Comparison of ENCODE assay signal across 26 cellular contexts in genomic region chr16:407253-407652, GRCh38.
"Had no signal": no experiment of that assay in that cellular context is flagged by ENCODE, and none has a peak within 500 bp of the region (broad histone marks: within the 10 kb centered on the region; RNA-seq: fewer than 3 reads in every experiment).

No MANE protein-coding gene starts in this region.

- H3K27me3 Mint-ChIP-seq: activated CD4-positive, alpha-beta T cell treated with anti-CD3 and anti-CD28 coated beads for 36 hours; activated CD8-positive, alpha-beta memory T cell treated with anti-CD3 and anti-CD28 coated beads, Interleukin-2, amount 10 ng/mL, durations not matched to agents 7 days and 5 days; activated naive CD4-positive, alpha-beta T cell treated with anti-CD3 and anti-CD28 coated beads, Interleukin-2, amount 10 ng/mL, durations not matched to agents 7 days and 5 days; activated naive CD8-positive, alpha-beta T cell treated with anti-CD3 and anti-CD28 coated beads, Interleukin-2, amount 50 U/mL, for 24 hours; stimulated activated naive CD8-positive, alpha-beta T cell treated with anti-CD3 and anti-CD28 coated beads, Interleukin-15, Interleukin-2, amounts not matched to agents 100 ng/mL and 50 ng/mL, for 24 hours had no signal

- H3K27ac Mint-ChIP-seq: activated CD4-positive, alpha-beta T cell treated with anti-CD3 and anti-CD28 coated beads for 36 hours; activated CD8-positive, alpha-beta memory T cell treated with anti-CD3 and anti-CD28 coated beads, Interleukin-2, amount 10 ng/mL, durations not matched to agents 7 days and 5 days; activated CD8-positive, alpha-beta T cell treated with anti-CD3 and anti-CD28 coated beads, Interleukin-2, amount 10 ng/mL, durations not matched to agents 7 days and 5 days; activated naive CD4-positive, alpha-beta T cell treated with anti-CD3 and anti-CD28 coated beads, Interleukin-2, amount 10 ng/mL, durations not matched to agents 7 days and 5 days; activated naive CD8-positive, alpha-beta T cell treated with anti-CD3 and anti-CD28 coated beads, Interleukin-2, amount 50 U/mL, for 24 hours; natural killer cell; stimulated activated effector memory CD8-positive, alpha-beta T cell treated with anti-CD3 and anti-CD28 coated beads, Interleukin-12 subunit alpha, Interleukin-12 subunit beta, amount 100 ng/mL, for 72 hours; stimulated activated naive CD8-positive, alpha-beta T cell treated with anti-CD3 and anti-CD28 coated beads, Interleukin-15, Interleukin-2, amounts not matched to agents 100 ng/mL and 50 ng/mL, for 24 hours; T-helper 2 cell treated with Interferon-gamma antibody and Interleukin-4, amounts not matched to agents 5 μg/mL and 100 μg/mL, for 36 hours had no signal

- H3K4me1 Mint-ChIP-seq: activated CD4-positive, alpha-beta T cell treated with anti-CD3 and anti-CD28 coated beads for 36 hours; activated naive CD4-positive, alpha-beta T cell treated with anti-CD3 and anti-CD28 coated beads, Interleukin-2, amount 10 ng/mL, durations not matched to agents 7 days and 5 days; natural killer cell; stimulated activated effector memory CD8-positive, alpha-beta T cell treated with anti-CD3 and anti-CD28 coated beads, Interleukin-12 subunit alpha, Interleukin-12 subunit beta, amount 100 ng/mL, for 72 hours had no signal

- DNase-seq: activated CD4-positive, alpha-beta T cell treated with anti-CD3 and anti-CD28 coated beads for 36 hours; activated CD4-positive, CD25-positive, alpha-beta regulatory T cell; activated CD8-positive, alpha-beta memory T cell treated with anti-CD3 and anti-CD28 coated beads, Interleukin-2, amount 10 ng/mL, durations not matched to agents 7 days and 5 days; activated CD8-positive, alpha-beta T cell treated with anti-CD3 and anti-CD28 coated beads, Interleukin-2, amount 10 ng/mL, durations not matched to agents 7 days and 5 days; activated effector memory CD4-positive, alpha-beta T cell treated with anti-CD3 and anti-CD28 coated beads, Interleukin-2, amount 50 U/mL, for 16 hours; activated naive CD4-positive, alpha-beta T cell treated with anti-CD3 and anti-CD28 coated beads, Interleukin-2, amount 10 ng/mL, durations not matched to agents 7 days and 5 days; activated naive CD8-positive, alpha-beta T cell treated with anti-CD3 and anti-CD28 coated beads, Interleukin-2, amount 50 U/mL, for 24 hours; amygdala; caudate nucleus; cortex of kidney; esophagus squamous epithelium; left ventricle myocardium inferior; mesendoderm; natural killer cell; stimulated activated CD4-positive, alpha-beta T cell treated with anti-CD3 and anti-CD28 coated beads, Interleukin-12 subunit alpha, Interleukin-12 subunit beta, amount 100 ng/mL, for 4 hours; stimulated activated CD4-positive, alpha-beta T cell treated with anti-CD3 and anti-CD28 coated beads, Interleukin-4, amount 100 ng/mL, for 1 hour; T-helper 1 cell; trophoblast cell had no signal

- H3K9me3 ChIP-seq: esophagus squamous epithelium, left ventricle myocardium inferior, thoracic aorta had no signal

- ATAC-seq: activated CD4-positive, alpha-beta T cell treated with anti-CD3 and anti-CD28 coated beads for 36 hours; activated CD8-positive, alpha-beta memory T cell treated with anti-CD3 and anti-CD28 coated beads, Interleukin-2, amount 10 ng/mL, durations not matched to agents 7 days and 5 days; activated CD8-positive, alpha-beta T cell treated with anti-CD3 and anti-CD28 coated beads, Interleukin-2, amount 10 ng/mL, durations not matched to agents 7 days and 5 days; activated naive CD8-positive, alpha-beta T cell treated with anti-CD3 and anti-CD28 coated beads, Interleukin-2, amount 50 U/mL, for 24 hours; natural killer cell; sciatic nerve; stimulated activated effector memory CD8-positive, alpha-beta T cell treated with anti-CD3 and anti-CD28 coated beads, Interleukin-12 subunit alpha, Interleukin-12 subunit beta, amount 100 ng/mL, for 72 hours had no signal

- H3K27me3 ChIP-seq: esophagus squamous epithelium had no signal

- H3K4me3 ChIP-seq: esophagus squamous epithelium, left ventricle myocardium inferior, lung, skin epidermis, thoracic aorta had no signal

- H3K4me3 Mint-ChIP-seq: activated CD4-positive, alpha-beta T cell treated with anti-CD3 and anti-CD28 coated beads for 36 hours; activated CD8-positive, alpha-beta memory T cell treated with anti-CD3 and anti-CD28 coated beads, Interleukin-2, amount 10 ng/mL, durations not matched to agents 7 days and 5 days; activated CD8-positive, alpha-beta T cell treated with anti-CD3 and anti-CD28 coated beads, Interleukin-2, amount 10 ng/mL, durations not matched to agents 7 days and 5 days; activated naive CD4-positive, alpha-beta T cell treated with anti-CD3 and anti-CD28 coated beads, Interleukin-2, amount 10 ng/mL, durations not matched to agents 7 days and 5 days; activated naive CD8-positive, alpha-beta T cell treated with anti-CD3 and anti-CD28 coated beads, Interleukin-2, amount 50 U/mL, for 24 hours; natural killer cell; stimulated activated effector memory CD8-positive, alpha-beta T cell treated with anti-CD3 and anti-CD28 coated beads, Interleukin-12 subunit alpha, Interleukin-12 subunit beta, amount 100 ng/mL, for 72 hours; stimulated activated naive CD8-positive, alpha-beta T cell treated with anti-CD3 and anti-CD28 coated beads, Interleukin-15, Interleukin-2, amounts not matched to agents 100 ng/mL and 50 ng/mL, for 24 hours; T-helper 2 cell treated with Interferon-gamma antibody and Interleukin-4, amounts not matched to agents 5 μg/mL and 100 μg/mL, for 36 hours had no signal

- H3K36me3 Mint-ChIP-seq: activated CD8-positive, alpha-beta memory T cell treated with anti-CD3 and anti-CD28 coated beads, Interleukin-2, amount 10 ng/mL, durations not matched to agents 7 days and 5 days; activated naive CD4-positive, alpha-beta T cell treated with anti-CD3 and anti-CD28 coated beads, Interleukin-2, amount 10 ng/mL, durations not matched to agents 7 days and 5 days; natural killer cell; stimulated activated effector memory CD8-positive, alpha-beta T cell treated with anti-CD3 and anti-CD28 coated beads, Interleukin-12 subunit alpha, Interleukin-12 subunit beta, amount 100 ng/mL, for 72 hours had no signal

- H3K9me3 Mint-ChIP-seq: activated naive CD4-positive, alpha-beta T cell treated with anti-CD3 and anti-CD28 coated beads, Interleukin-2, amount 10 ng/mL, durations not matched to agents 7 days and 5 days; activated naive CD8-positive, alpha-beta T cell treated with anti-CD3 and anti-CD28 coated beads, Interleukin-2, amount 50 U/mL, for 24 hours; natural killer cell; stimulated activated effector memory CD8-positive, alpha-beta T cell treated with anti-CD3 and anti-CD28 coated beads, Interleukin-12 subunit alpha, Interleukin-12 subunit beta, amount 100 ng/mL, for 72 hours; stimulated activated naive CD8-positive, alpha-beta T cell treated with anti-CD3 and anti-CD28 coated beads, Interleukin-15, Interleukin-2, amounts not matched to agents 100 ng/mL and 50 ng/mL, for 24 hours; T-helper 2 cell treated with Interferon-gamma antibody and Interleukin-4, amounts not matched to agents 5 μg/mL and 100 μg/mL, for 36 hours had no signal

- H3K27ac ChIP-seq: epithelial cell of prostate, esophagus squamous epithelium, left ventricle myocardium inferior, skin epidermis, thoracic aorta had no signal
